1 cellular context compared by ENCODE assay signal in the genomic region with DNA sequence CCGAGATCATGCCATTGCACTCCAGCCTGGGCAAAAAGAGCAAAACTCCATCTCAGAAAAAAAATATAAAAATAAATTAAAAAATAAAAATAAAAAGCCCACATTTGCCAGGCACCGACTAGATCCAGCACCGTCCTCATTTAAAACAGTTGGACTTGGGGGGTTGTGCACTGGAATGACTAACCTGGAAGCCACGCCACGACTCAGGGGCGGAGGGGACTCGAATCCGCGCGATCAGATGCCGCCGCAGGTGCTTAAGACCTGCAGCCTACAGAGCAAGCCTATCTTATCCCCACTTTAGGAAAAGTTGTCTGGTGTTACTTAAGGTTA.
TF ChIP-seq lines count a peak whose summit lies in the region.

No MANE protein-coding gene starts in this region.

TF ChIP-seq in GM23338, 12 proteins besides CTCF, POLR2A, EP300 and RAD21 (continued from another document):
- TF ChIP-seq, protein P1, sequence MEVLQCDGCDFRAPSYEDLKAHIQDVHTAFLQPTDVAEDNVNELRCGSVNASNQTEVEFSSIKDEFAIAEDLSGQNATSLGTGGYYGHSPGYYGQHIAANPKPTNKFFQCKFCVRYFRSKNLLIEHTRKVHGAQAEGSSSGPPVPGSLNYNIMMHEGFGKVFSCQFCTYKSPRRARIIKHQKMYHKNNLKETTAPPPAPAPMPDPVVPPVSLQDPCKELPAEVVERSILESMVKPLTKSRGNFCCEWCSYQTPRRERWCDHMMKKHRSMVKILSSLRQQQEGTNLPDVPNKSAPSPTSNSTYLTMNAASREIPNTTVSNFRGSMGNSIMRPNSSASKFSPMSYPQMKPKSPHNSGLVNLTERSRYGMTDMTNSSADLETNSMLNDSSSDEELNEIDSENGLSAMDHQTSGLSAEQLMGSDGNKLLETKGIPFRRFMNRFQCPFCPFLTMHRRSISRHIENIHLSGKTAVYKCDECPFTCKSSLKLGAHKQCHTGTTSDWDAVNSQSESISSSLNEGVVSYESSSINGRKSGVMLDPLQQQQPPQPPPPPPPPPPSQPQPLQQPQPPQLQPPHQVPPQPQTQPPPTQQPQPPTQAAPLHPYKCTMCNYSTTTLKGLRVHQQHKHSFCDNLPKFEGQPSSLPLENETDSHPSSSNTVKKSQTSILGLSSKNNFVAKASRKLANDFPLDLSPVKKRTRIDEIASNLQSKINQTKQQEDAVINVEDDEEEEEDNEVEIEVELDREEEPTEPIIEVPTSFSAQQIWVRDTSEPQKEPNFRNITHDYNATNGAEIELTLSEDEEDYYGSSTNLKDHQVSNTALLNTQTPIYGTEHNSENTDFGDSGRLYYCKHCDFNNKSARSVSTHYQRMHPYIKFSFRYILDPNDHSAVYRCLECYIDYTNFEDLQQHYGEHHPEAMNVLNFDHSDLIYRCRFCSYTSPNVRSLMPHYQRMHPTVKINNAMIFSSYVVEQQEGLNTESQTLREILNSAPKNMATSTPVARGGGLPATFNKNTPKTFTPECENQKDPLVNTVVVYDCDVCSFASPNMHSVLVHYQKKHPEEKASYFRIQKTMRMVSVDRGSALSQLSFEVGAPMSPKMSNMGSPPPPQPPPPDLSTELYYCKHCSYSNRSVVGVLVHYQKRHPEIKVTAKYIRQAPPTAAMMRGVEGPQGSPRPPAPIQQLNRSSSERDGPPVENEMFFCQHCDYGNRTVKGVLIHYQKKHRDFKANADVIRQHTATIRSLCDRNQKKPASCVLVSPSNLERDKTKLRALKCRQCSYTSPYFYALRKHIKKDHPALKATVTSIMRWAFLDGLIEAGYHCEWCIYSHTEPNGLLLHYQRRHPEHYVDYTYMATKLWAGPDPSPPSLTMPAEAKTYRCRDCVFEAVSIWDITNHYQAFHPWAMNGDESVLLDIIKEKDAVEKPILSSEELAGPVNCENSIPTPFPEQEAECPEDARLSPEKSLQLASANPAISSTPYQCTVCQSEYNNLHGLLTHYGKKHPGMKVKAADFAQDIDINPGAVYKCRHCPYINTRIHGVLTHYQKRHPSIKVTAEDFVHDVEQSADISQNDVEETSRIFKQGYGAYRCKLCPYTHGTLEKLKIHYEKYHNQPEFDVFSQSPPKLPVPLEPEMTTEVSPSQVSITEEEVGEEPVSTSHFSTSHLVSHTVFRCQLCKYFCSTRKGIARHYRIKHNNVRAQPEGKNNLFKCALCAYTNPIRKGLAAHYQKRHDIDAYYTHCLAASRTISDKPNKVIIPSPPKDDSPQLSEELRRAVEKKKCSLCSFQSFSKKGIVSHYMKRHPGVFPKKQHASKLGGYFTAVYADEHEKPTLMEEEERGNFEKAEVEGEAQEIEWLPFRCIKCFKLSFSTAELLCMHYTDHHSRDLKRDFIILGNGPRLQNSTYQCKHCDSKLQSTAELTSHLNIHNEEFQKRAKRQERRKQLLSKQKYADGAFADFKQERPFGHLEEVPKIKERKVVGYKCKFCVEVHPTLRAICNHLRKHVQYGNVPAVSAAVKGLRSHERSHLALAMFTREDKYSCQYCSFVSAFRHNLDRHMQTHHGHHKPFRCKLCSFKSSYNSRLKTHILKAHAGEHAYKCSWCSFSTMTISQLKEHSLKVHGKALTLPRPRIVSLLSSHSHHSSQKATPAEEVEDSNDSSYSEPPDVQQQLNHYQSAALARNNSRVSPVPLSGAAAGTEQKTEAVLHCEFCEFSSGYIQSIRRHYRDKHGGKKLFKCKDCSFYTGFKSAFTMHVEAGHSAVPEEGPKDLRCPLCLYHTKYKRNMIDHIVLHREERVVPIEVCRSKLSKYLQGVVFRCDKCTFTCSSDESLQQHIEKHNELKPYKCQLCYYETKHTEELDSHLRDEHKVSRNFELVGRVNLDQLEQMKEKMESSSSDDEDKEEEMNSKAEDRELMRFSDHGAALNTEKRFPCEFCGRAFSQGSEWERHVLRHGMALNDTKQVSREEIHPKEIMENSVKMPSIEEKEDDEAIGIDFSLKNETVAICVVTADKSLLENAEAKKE (CRISPR knock-in tag; IDR thresholded peaks at IDR 0.05): no peak
